In genomic region chr3:185504636-185505035, GRCh38 we compare ENCODE assay signal across 24 cellular contexts. TPM values are rescaled to one million over a fixed set of nuclear protein-coding genes. Genes with fewer than 3 reads are reported as not detected.
"Had no signal": no experiment of that assay in that cellular context is flagged by ENCODE, and none has a peak within 500 bp of the region (broad histone marks: within the 10 kb centered on the region; RNA-seq: fewer than 3 reads in every experiment).

No MANE protein-coding gene starts in this region.

- H3K9me3 ChIP-seq: esophagus squamous epithelium, heart left ventricle, neutrophil, pancreas, tibial nerve had no signal

- H3K9me3 Mint-ChIP-seq: activated naive CD4-positive, alpha-beta T cell treated with anti-CD3 and anti-CD28 coated beads, Interleukin-2, amount 50 U/mL, for 72 hours; central memory CD8-positive, alpha-beta T cell; nephron; stimulated activated naive CD8-positive, alpha-beta T cell treated with anti-CD3 and anti-CD28 coated beads, Interleukin-15, Interleukin-2, amounts not matched to agents 100 ng/mL and 50 ng/mL, for 24 hours had no signal

- H3K4me1 ChIP-seq: pancreas, tibial nerve had no signal

- H3K4me1 Mint-ChIP-seq: central memory CD8-positive, alpha-beta T cell; nephron had no signal

- H3K27me3 ChIP-seq: esophagus squamous epithelium, heart left ventricle, pancreas, tibial nerve had no signal

- H3K27ac Mint-ChIP-seq: activated naive CD4-positive, alpha-beta T cell treated with anti-CD3 and anti-CD28 coated beads, Interleukin-2, amount 50 U/mL, for 72 hours; brain; nephron; stimulated activated naive CD8-positive, alpha-beta T cell treated with anti-CD3 and anti-CD28 coated beads, Interleukin-15, Interleukin-2, amounts not matched to agents 100 ng/mL and 50 ng/mL, for 24 hours had no signal

- DNase-seq: activated CD4-positive, alpha-beta T cell treated with anti-CD3 and anti-CD28 coated beads for 1 hour; activated gamma-delta T cell treated with Interleukin-2 at 50 U/mL for 16 hours; activated T-cell treated with anti-CD3 and anti-CD28 coated beads, Interleukin-2, amount 50 U/mL, for 1 hour; aorta; effector memory CD4-positive, alpha-beta T cell; esophagus squamous epithelium; heart left ventricle; islet precursor cell; left cardiac atrium; midbrain; pancreas; right cardiac atrium; stimulated activated CD4-positive, alpha-beta T cell treated with anti-CD3 and anti-CD28 coated beads, Interleukin-4, amount 100 ng/mL, for 24 hours; T-helper 9 cell had no signal

- H3K27ac ChIP-seq: heart left ventricle, neutrophil, pancreas, tibial nerve had no signal

- ATAC-seq: heart left ventricle, left cardiac atrium, right cardiac atrium had no signal

- H3K36me3 Mint-ChIP-seq: activated naive CD4-positive, alpha-beta T cell treated with anti-CD3 and anti-CD28 coated beads, Interleukin-2, amount 50 U/mL, for 72 hours; brain had no signal

- H3K4me3 ChIP-seq: esophagus squamous epithelium, heart left ventricle, pancreas, tibial nerve had no signal

- H3K36me3 ChIP-seq: heart left ventricle, neutrophil, pancreas, tibial nerve had no signal

- H3K4me3 Mint-ChIP-seq: brain; central memory CD8-positive, alpha-beta T cell; nephron; stimulated activated naive CD8-positive, alpha-beta T cell treated with anti-CD3 and anti-CD28 coated beads, Interleukin-15, Interleukin-2, amounts not matched to agents 100 ng/mL and 50 ng/mL, for 24 hours had no signal

RNA-seq across cellular contexts. Expression of gene LIPH, which starts 47.8 kb away (rescaled TPM):
- total RNA-seq: activated naive CD4-positive, alpha-beta T cell treated with anti-CD3 and anti-CD28 coated beads, Interleukin-2, amount 50 U/mL, for 72 hours; dermis microvascular lymphatic vessel endothelial cell; myocyte; T-helper 1 cell treated with Interleukin-12 subunit alpha and Interleukin-12 subunit beta and Interleukin-4 antibody, amounts not matched to agents 30 ng/mL and 1 ng/mL, for 36 hours had no signal
